In genomic region chr17:68705331-68706166, GRCh38 we compare ENCODE assay signal across 15 cellular contexts.
DNase-seq lines count a peak whose midpoint lies in the region; ATAC-seq and TF ChIP-seq lines count a peak whose summit lies in the region.
"Had no signal": no experiment of that assay in that cellular context is flagged by ENCODE, and none has a peak within 500 bp of the region (broad histone marks: within the 10 kb centered on the region; RNA-seq: fewer than 3 reads in every experiment).

No MANE protein-coding gene starts in this region.

- H3K27me3 Mint-ChIP-seq in activated CD4-positive, alpha-beta memory T cell treated with anti-CD3 and anti-CD28 coated beads, Interleukin-2, amount 10 ng/mL, durations not matched to agents 7 days and 5 days: peaks cover 1% of the 10 kb centered on the region

- WGBS in lung, 2 donors: 62 to 70% methylated on average over 6 of the region's 6 CpGs

- no peak overlapping the region for H3K4me3 Mint-ChIP-seq in activated CD4-positive, alpha-beta memory T cell treated with anti-CD3 and anti-CD28 coated beads, Interleukin-2, amount 10 ng/mL, durations not matched to agents 7 days and 5 days

- ATAC-seq in lung (ENCODE audit: insufficient read depth, low FRiP score): peak; percentile 27
- ATAC-seq: GM12878 had no signal

- H2AFZ ChIP-seq in ACC112 (ENCODE audit: low read length, unreplicated experiment): peak overlapping the region; percentile 3
- H2AFZ ChIP-seq: parathyroid adenoma had no signal

- H3K4me3 ChIP-seq in ACC112 (ENCODE audit: low read depth, low read length): peak overlapping the region; percentile 60
- H3K4me3 ChIP-seq in adipocyte (ENCODE audit: low read length): peak overlapping the region; percentile 69
- no peak overlapping the region for H3K4me3 ChIP-seq in lung
- H3K4me3 ChIP-seq: esophagus muscularis mucosa, GM12878 had no signal

- H3K27ac ChIP-seq in ACC112 (ENCODE audit: low read depth, low read length) (peak overlapping the region; percentile 34; the same call in 1 of the 2 replicates), lung (ENCODE audit: low read depth in 1 of 2, low read length in 1 of 2) (no peak overlapping the region)
- H3K27ac ChIP-seq: parathyroid adenoma had no signal

- TF ChIP-seq CTCF in lung (IDR thresholded peaks at IDR 0.05; ENCODE audit: control extremely low read depth, extremely low read depth): no peak

- DNase-seq in GM04503 (ENCODE audit: low read depth): peak; percentile 67
- DNase-seq in adipocyte (ENCODE audit: low read depth): peak; percentile 78
- no peak for DNase-seq in lung (ENCODE audit: low spot score)
- no peak for DNase-seq in NCI-H2227 treated with DMSO at 0.1 percent for 48 hours (lab: John Stamatoyannopoulos, UW)
- no peak for DNase-seq in DMS53 (lab: John Stamatoyannopoulos, UW)
- DNase-seq in activated CD4-positive, alpha-beta memory T cell treated with anti-CD3 and anti-CD28 coated beads, Interleukin-2, amount 10 ng/mL, durations not matched to agents 7 days and 5 days: no peak
- no peak for DNase-seq in RKO (ENCODE audit: low spot score)
- DNase-seq: activated naive CD4-positive, alpha-beta T cell treated with anti-CD3 and anti-CD28 coated beads, Interleukin-2, amount 50 U/mL, for 16 hours; BE2C; cerebellar nuclear complex; NCI-H524 had no signal

- H3K27ac Mint-ChIP-seq in activated CD4-positive, alpha-beta memory T cell treated with anti-CD3 and anti-CD28 coated beads, Interleukin-2, amount 10 ng/mL, durations not matched to agents 7 days and 5 days: no peak overlapping the region

- peaks cover 19% of the 10 kb centered on the region for H3K4me1 ChIP-seq in ACC112 (ENCODE audit: control insufficient read depth, insufficient read depth, low read length, unreplicated experiment)
- H3K4me1 ChIP-seq in adipocyte (ENCODE audit: control insufficient read depth, insufficient read depth, low read length): peaks cover 40% of the 10 kb centered on the region
- H3K4me1 ChIP-seq in lung (ENCODE audit: control insufficient read depth in 2 of 2, insufficient read depth in 2 of 2, low read length in 2 of 2): no peaks in the 10 kb centered on the region
- H3K4me1 ChIP-seq: BE2C, parathyroid adenoma had no signal

- no peaks in the 10 kb centered on the region for H3K79me2 ChIP-seq in ACC112 (ENCODE audit: control insufficient read depth, insufficient read depth, low read length, unreplicated experiment)
- H3K79me2 ChIP-seq: parathyroid adenoma had no signal

- POLR2A ChIA-PET in activated CD4-positive, alpha-beta memory T cell treated with anti-CD3 and anti-CD28 coated beads, Interleukin-2, amount 10 ng/mL, durations not matched to agents 7 days and 5 days (lab: Charles Lee): interaction anchor here (0.6 kb wide), 1 partner anchor 59 kb away, joined by 3 read pairs; no protein-coding TSS in a partner anchor

- H3K9me3 ChIP-seq in adipocyte (ENCODE audit: control insufficient read depth, low read length): no peaks in the 10 kb centered on the region
- H3K9me3 ChIP-seq in lung (ENCODE audit: control insufficient read depth in 2 of 2, insufficient read depth in 1 of 2, low read length in 1 of 2): peaks cover 0 to 1% of the 10 kb centered on the region in 2 donors
- H3K9me3 ChIP-seq: BE2C, esophagus muscularis mucosa had no signal

- CTCF ChIA-PET in activated CD4-positive, alpha-beta memory T cell treated with anti-CD3 and anti-CD28 coated beads, Interleukin-2, amount 10 ng/mL, durations not matched to agents 7 days and 5 days (lab: Charles Lee): no interaction called here

- no peaks in the 10 kb centered on the region for H3K4me1 Mint-ChIP-seq in activated CD4-positive, alpha-beta memory T cell treated with anti-CD3 and anti-CD28 coated beads, Interleukin-2, amount 10 ng/mL, durations not matched to agents 7 days and 5 days

- peak overlapping the region; percentile 82 for H3K9ac ChIP-seq in adipocyte (ENCODE audit: low read length)
- H3K9ac ChIP-seq: parathyroid adenoma had no signal

- H3K9me3 Mint-ChIP-seq in activated CD4-positive, alpha-beta memory T cell treated with anti-CD3 and anti-CD28 coated beads, Interleukin-2, amount 10 ng/mL, durations not matched to agents 7 days and 5 days: no peaks in the 10 kb centered on the region

- H3K27me3 ChIP-seq in ACC112 (ENCODE audit: insufficient read depth, low read length) (no peaks in the 10 kb centered on the region), adipocyte (replicated peaks; ENCODE audit: control insufficient read depth, insufficient read depth, low read length) (no peaks in the 10 kb centered on the region), lung (ENCODE audit: control insufficient read depth, insufficient read depth) (no peaks in the 10 kb centered on the region)

- H3K36me3 ChIP-seq in ACC112 (ENCODE audit: insufficient read depth, low read length) (no peaks in the 10 kb centered on the region), adipocyte (ENCODE audit: control insufficient read depth, insufficient read depth, low read length, severe bottlenecking) (no peaks in the 10 kb centered on the region), lung (ENCODE audit: control insufficient read depth in 2 of 2, insufficient read depth in 2 of 2, low read length in 2 of 2) (no peaks in the 10 kb centered on the region)
- H3K36me3 ChIP-seq: BE2C, esophagus muscularis mucosa had no signal

- no peaks in the 10 kb centered on the region for H3K36me3 Mint-ChIP-seq in activated CD4-positive, alpha-beta memory T cell treated with anti-CD3 and anti-CD28 coated beads, Interleukin-2, amount 10 ng/mL, durations not matched to agents 7 days and 5 days (ENCODE audit: low read depth)

Comparison
In these comparisons a context has a peak if more than half of its experiments do, and no peak if none do; other contexts are left out.
1. DNase-seq: peak in GM04503 (single experiment) and adipocyte (single experiment); none in lung (single experiment), NCI-H2227 treated with DMSO at 0.1 percent for 48 hours (single experiment), DMS53 (single experiment), activated CD4-positive, alpha-beta memory T cell treated with anti-CD3 and anti-CD28 coated beads, Interleukin-2, amount 10 ng/mL, durations not matched to agents 7 days and 5 days (single experiment) and RKO (single experiment).